34 cellular contexts compared by ENCODE assay signal in the genomic region with DNA sequence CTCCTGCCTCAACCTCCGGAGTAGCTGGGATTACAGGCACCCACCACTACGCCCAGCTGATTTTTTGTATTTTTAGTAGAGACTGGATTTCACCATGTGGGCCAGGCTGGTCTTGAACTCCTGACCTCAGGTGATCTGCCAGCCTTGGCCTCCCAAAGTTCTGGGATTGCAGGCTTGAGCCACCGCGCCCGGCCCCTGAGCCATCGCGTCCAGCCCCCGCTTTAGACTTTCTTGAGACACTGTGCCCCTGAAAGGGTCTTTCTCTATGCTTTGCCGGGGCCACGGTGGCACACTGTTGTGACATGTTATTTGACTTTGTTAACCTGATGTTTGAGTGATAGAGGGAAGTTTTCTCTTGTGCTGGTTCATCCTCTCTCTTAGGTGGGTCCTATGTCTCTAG.
"Had no signal": no experiment of that assay in that cellular context is flagged by ENCODE, and none has a peak within 500 bp of the region (broad histone marks: within the 10 kb centered on the region; RNA-seq: fewer than 3 reads in every experiment).

No MANE protein-coding gene starts in this region.

- H3K9me3 ChIP-seq: ascending aorta, esophagus muscularis mucosa had no signal

- H3K4me3 Mint-ChIP-seq: activated B cell treated with CpG ODN at 0.5 μM for 24 hours; activated CD8-positive, alpha-beta memory T cell treated with anti-CD3 and anti-CD28 coated beads, Interleukin-2, amount 10 ng/mL, durations not matched to agents 7 days and 5 days; activated CD8-positive, alpha-beta T cell treated with anti-CD3 and anti-CD28 coated beads, Interleukin-2, amount 10 ng/mL, durations not matched to agents 7 days and 5 days; activated naive CD4-positive, alpha-beta T cell treated with anti-CD3 and anti-CD28 coated beads, Interleukin-2, amount 10 ng/mL, durations not matched to agents 7 days and 5 days; activated naive CD8-positive, alpha-beta T cell treated with anti-CD3 and anti-CD28 coated beads, Interleukin-2, amount 10 ng/mL, durations not matched to agents 7 days and 5 days; activated T-helper 1 cell treated with anti-CD3 and anti-CD28 coated beads, Interleukin-12 subunit alpha, Interleukin-12 subunit beta, Interleukin-2, Interleukin-4 antibody, amounts not matched to agents 30 ng/mL and 10 ng/mL and 1 ng/mL, durations not matched to agents 14 hours and 24 hours and 36 hours; central memory CD8-positive, alpha-beta T cell; dendritic cell treated with granulocyte-macrophage colony-stimulating factor and Interleukin-4, amounts not matched to agents 40 ng/mL and 50 ng/mL, for 4 days; endodermal cell; T-helper 17 cell; T-helper 2 cell treated with Interferon-gamma antibody and Interleukin-4, amounts not matched to agents 5 μg/mL and 100 μg/mL, for 36 hours had no signal

- H3K4me1 ChIP-seq: ascending aorta had no signal

- H3K27ac Mint-ChIP-seq: activated B cell treated with CpG ODN at 0.5 μM for 24 hours; activated CD8-positive, alpha-beta memory T cell treated with anti-CD3 and anti-CD28 coated beads, Interleukin-2, amount 10 ng/mL, durations not matched to agents 7 days and 5 days; activated CD8-positive, alpha-beta T cell treated with anti-CD3 and anti-CD28 coated beads, Interleukin-2, amount 10 ng/mL, durations not matched to agents 7 days and 5 days; activated naive CD4-positive, alpha-beta T cell treated with anti-CD3 and anti-CD28 coated beads, Interleukin-2, amount 10 ng/mL, durations not matched to agents 7 days and 5 days; activated naive CD4-positive, alpha-beta T cell treated with anti-CD3 and anti-CD28 coated beads, Interleukin-2, amount 50 U/mL, for 72 hours; activated naive CD8-positive, alpha-beta T cell treated with anti-CD3 and anti-CD28 coated beads, Interleukin-2, amount 10 ng/mL, durations not matched to agents 7 days and 5 days; activated T-helper 1 cell treated with anti-CD3 and anti-CD28 coated beads, Interleukin-12 subunit alpha, Interleukin-12 subunit beta, Interleukin-2, Interleukin-4 antibody, amounts not matched to agents 30 ng/mL and 10 ng/mL and 1 ng/mL, durations not matched to agents 14 hours and 24 hours and 36 hours; dendritic cell treated with granulocyte-macrophage colony-stimulating factor and Interleukin-4, amounts not matched to agents 40 ng/mL and 50 ng/mL, for 4 days; endodermal cell; T-helper 17 cell; T-helper 2 cell treated with Interferon-gamma antibody and Interleukin-4, amounts not matched to agents 5 μg/mL and 100 μg/mL, for 36 hours had no signal

- H3K27ac ChIP-seq: ascending aorta, brain microvascular endothelial cell, coronary artery, dorsolateral prefrontal cortex, esophagus muscularis mucosa, gastroesophageal sphincter, WERI-Rb-1 had no signal

- H3K27me3 ChIP-seq: ascending aorta, brain microvascular endothelial cell, dorsolateral prefrontal cortex, esophagus muscularis mucosa, gastroesophageal sphincter had no signal

- H3K27me3 Mint-ChIP-seq: activated B cell treated with CpG ODN at 0.5 μM for 24 hours; activated CD8-positive, alpha-beta memory T cell treated with anti-CD3 and anti-CD28 coated beads, Interleukin-2, amount 10 ng/mL, durations not matched to agents 7 days and 5 days; activated naive CD4-positive, alpha-beta T cell treated with anti-CD3 and anti-CD28 coated beads, Interleukin-2, amount 10 ng/mL, durations not matched to agents 7 days and 5 days; activated naive CD8-positive, alpha-beta T cell treated with anti-CD3 and anti-CD28 coated beads, Interleukin-2, amount 10 ng/mL, durations not matched to agents 7 days and 5 days; central memory CD8-positive, alpha-beta T cell; dendritic cell treated with granulocyte-macrophage colony-stimulating factor and Interleukin-4, amounts not matched to agents 40 ng/mL and 50 ng/mL, for 4 days; T-helper 17 cell had no signal

- FAIRE-seq: bronchial epithelial cell had no signal

- DNase-seq: activated B cell treated with CpG ODN at 0.5 μM for 24 hours; activated CD4-positive, alpha-beta T cell treated with anti-CD3 and anti-CD28 coated beads for 48 hours; activated CD4-positive, alpha-beta T cell treated with anti-CD3 and anti-CD28 coated beads, Interleukin-2, amount 50 U/mL, for 1 hour; activated CD4-positive, alpha-beta T cell treated with anti-CD3 and anti-CD28 coated beads, Interleukin-2, amount 50 U/mL, for 48 hours; activated CD8-positive, alpha-beta memory T cell treated with anti-CD3 and anti-CD28 coated beads, Interleukin-2, amount 10 ng/mL, durations not matched to agents 7 days and 5 days; activated CD8-positive, alpha-beta memory T cell treated with anti-CD3 and anti-CD28 coated beads, Interleukin-2, amount 50 U/mL, for 4 hours; activated CD8-positive, alpha-beta T cell treated with anti-CD3 and anti-CD28 coated beads, Interleukin-2, amount 10 ng/mL, durations not matched to agents 7 days and 5 days; activated gamma-delta T cell; activated naive CD4-positive, alpha-beta T cell; activated naive CD4-positive, alpha-beta T cell treated with anti-CD3 and anti-CD28 coated beads, Interleukin-2, amount 10 ng/mL, durations not matched to agents 7 days and 5 days; activated naive CD8-positive, alpha-beta T cell treated with anti-CD3 and anti-CD28 coated beads, Interleukin-2, amount 10 ng/mL, durations not matched to agents 7 days and 5 days; activated T-cell treated with anti-CD3 and anti-CD28 coated beads, Interleukin-2, amount 50 U/mL, for 1 hour; activated T-cell treated with anti-CD3 and anti-CD28 coated beads, Interleukin-2, amount 50 U/mL, for 48 hours; dorsolateral prefrontal cortex; effector memory CD4-positive, alpha-beta T cell; endodermal cell; erythroblast; foreskin melanocyte; T-helper 1 cell; T-helper 17 cell; T1000; WERI-Rb-1 had no signal

- H3K4me1 Mint-ChIP-seq: activated B cell treated with CpG ODN at 0.5 μM for 24 hours; activated CD8-positive, alpha-beta memory T cell treated with anti-CD3 and anti-CD28 coated beads, Interleukin-2, amount 10 ng/mL, durations not matched to agents 7 days and 5 days; activated naive CD4-positive, alpha-beta T cell treated with anti-CD3 and anti-CD28 coated beads, Interleukin-2, amount 10 ng/mL, durations not matched to agents 7 days and 5 days; T-helper 17 cell had no signal

- ATAC-seq: activated CD4-positive, CD25-positive, alpha-beta regulatory T cell treated with anti-CD3 and anti-CD28 coated beads, Interleukin-2, amount 50 U/mL, for 24 hours; activated CD8-positive, alpha-beta memory T cell treated with anti-CD3 and anti-CD28 coated beads, Interleukin-2, amount 10 ng/mL, durations not matched to agents 7 days and 5 days; activated CD8-positive, alpha-beta T cell treated with anti-CD3 and anti-CD28 coated beads, Interleukin-2, amount 10 ng/mL, durations not matched to agents 7 days and 5 days; gastroesophageal sphincter; T-helper 17 cell had no signal

- H3K4me3 ChIP-seq: ascending aorta, coronary artery, dorsolateral prefrontal cortex, esophagus muscularis mucosa, gastroesophageal sphincter had no signal

- H3K36me3 ChIP-seq: ascending aorta, brain microvascular endothelial cell, esophagus muscularis mucosa, gastroesophageal sphincter, WERI-Rb-1 had no signal

- H3K36me3 Mint-ChIP-seq: activated naive CD4-positive, alpha-beta T cell treated with anti-CD3 and anti-CD28 coated beads, Interleukin-2, amount 10 ng/mL, durations not matched to agents 7 days and 5 days had no signal

- H3K9me3 Mint-ChIP-seq: activated B cell treated with CpG ODN at 0.5 μM for 24 hours; activated T-helper 1 cell treated with anti-CD3 and anti-CD28 coated beads, Interleukin-12 subunit alpha, Interleukin-12 subunit beta, Interleukin-2, Interleukin-4 antibody, amounts not matched to agents 30 ng/mL and 10 ng/mL and 1 ng/mL, durations not matched to agents 14 hours and 24 hours and 36 hours; endodermal cell had no signal
